Comparison of ENCODE assay signal across 16 cellular contexts in the genomic region with DNA sequence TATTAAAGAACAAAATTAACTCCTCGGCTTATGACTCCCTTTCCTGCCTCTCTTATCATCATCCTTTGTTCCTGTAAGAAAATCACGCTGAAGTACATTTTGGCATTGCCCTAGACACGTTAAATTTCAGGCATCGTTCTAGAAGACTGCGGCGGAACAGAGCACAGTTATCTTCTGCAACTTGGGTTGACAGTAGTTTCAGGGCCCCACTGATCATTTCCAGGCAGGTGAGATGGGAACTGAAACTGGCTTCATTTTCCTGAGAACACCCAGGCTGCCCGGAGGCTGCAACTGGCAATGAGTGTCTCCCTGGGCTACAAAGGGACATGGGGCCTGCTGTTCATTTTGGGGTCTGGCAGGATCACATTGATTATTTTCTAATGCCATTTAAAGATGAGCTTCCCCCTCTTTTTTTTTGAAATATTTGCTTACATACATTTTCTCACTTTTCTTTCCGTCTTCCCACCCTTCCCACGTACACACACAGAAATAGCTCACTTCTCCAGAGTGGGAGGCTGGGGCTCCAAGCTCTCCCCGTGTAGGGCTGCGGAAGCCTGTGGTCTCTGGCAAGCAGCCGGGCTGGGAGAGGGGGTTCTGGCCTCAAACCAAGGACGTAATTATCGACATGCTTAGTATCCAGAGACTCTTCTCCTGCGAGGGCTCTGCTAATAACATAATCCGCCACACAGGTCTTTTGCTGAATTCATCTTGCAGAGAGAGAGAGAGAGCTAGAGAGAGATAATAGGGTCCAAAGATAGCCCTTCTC.
DNase-seq lines count a peak whose midpoint lies in the region; ATAC-seq and TF ChIP-seq lines count a peak whose summit lies in the region.
"Had no signal": no experiment of that assay in that cellular context is flagged by ENCODE, and none has a peak within 500 bp of the region (broad histone marks: within the 10 kb centered on the region; RNA-seq: fewer than 3 reads in every experiment).

No MANE protein-coding gene starts in this region.

- H3K4me1 ChIP-seq in MM.1S (ENCODE audit: low read length) (peaks cover 30% of the 10 kb centered on the region), SK-N-SH (ENCODE audit: control insufficient read depth in 1 of 2, insufficient read depth in 2 of 2, low read depth in 1 of 2, low read length in 1 of 2) (peaks cover 0 to 38% of the 10 kb centered on the region in 2 experiments; a peak in 2 of 4 replicates)
- H3K4me1 ChIP-seq: HAP-1 had no signal

- WGBS in SK-N-SH (ENCODE audit: low lambda C conversion rate), result 72% methylated on average over 16 of the region's 16 CpGs

- no peaks in the 10 kb centered on the region for H3K27me3 ChIP-seq in MM.1S (replicated peaks; ENCODE audit: insufficient read depth, low read length)
- no peaks in the 10 kb centered on the region for H3K27me3 ChIP-seq in SK-N-SH (ENCODE audit: insufficient read depth)

- no peak for TF ChIP-seq CTCF in GM12865 (IDR thresholded peaks at IDR 0.05; ENCODE audit: insufficient read depth, low read depth, low read length, missing control alignments)
- no peak for TF ChIP-seq CTCF in MM.1S (IDR thresholded peaks at IDR 0.05; ENCODE audit: low read length)
- no peak for TF ChIP-seq CTCF in SK-N-SH (IDR thresholded peaks at IDR 0.05)

- POLR2A ChIA-PET in SK-N-SH (lab: Yijun Ruan, JAX), result no interaction called here

- DNase-seq in GM12865 (ENCODE audit: low read depth) (peak; percentile 61), MM.1S (peak; percentile 44), SK-N-SH (peak; percentile 55), inferior parietal cortex (ENCODE audit: extremely low spot score) (peak; percentile 7), iPS-NIHi7 (ENCODE audit: extremely low spot score) (no peak), cerebellum (ENCODE audit: low spot score) (no peak)
- DNase-seq: CD4-positive, alpha-beta memory T cell; EL; NCI-H1417; NCI-H1930; NCI-H2171; NCI-H510A treated with DMSO at 0.1 percent for 48 hours; PC-3; T-helper 1 cell had no signal

- H3K79me2 ChIP-seq in MM.1S (ENCODE audit: low read length), result no peaks in the 10 kb centered on the region
- no peaks in the 10 kb centered on the region for H3K79me2 ChIP-seq in SK-N-SH (ENCODE audit: insufficient read depth)

- CTCF ChIA-PET in SK-N-SH (lab: Yijun Ruan, JAX), result interaction anchor here (0.7 kb wide), 1 partner anchor 12 kb away, joined by 3 read pairs; no protein-coding TSS in a partner anchor

- ATAC-seq in GM19455 (IDR thresholded peaks at IDR 0.05; ENCODE audit: unreplicated experiment), result no peak
- ATAC-seq: PC-3 had no signal

- no peak overlapping the region; the same call in 1 of the 2 replicates for H3K9ac ChIP-seq in MM.1S (ENCODE audit: low read length)
- no peak overlapping the region for H3K9ac ChIP-seq in SK-N-SH

- H3K4me2 ChIP-seq in MM.1S (ENCODE audit: low read depth, low read length) (peak overlapping the region; percentile 85), SK-N-SH (no peak overlapping the region)

- H3K36me3 ChIP-seq in MM.1S (replicated peaks; ENCODE audit: insufficient read depth, low read length) (no peaks in the 10 kb centered on the region), SK-N-SH (replicated peaks in 1 of 2; ENCODE audit: control insufficient read depth in 1 of 2, insufficient read depth in 2 of 2, low read length in 1 of 2) (no peaks in the 10 kb centered on the region)
- H3K36me3 ChIP-seq: HAP-1 had no signal

- H3K4me3 ChIP-seq in GM12865 (ENCODE audit: low read depth, low read length), result no peak overlapping the region
- H3K4me3 ChIP-seq in MM.1S (ENCODE audit: low read length), result peak overlapping the region; percentile 47
- H3K4me3 ChIP-seq in SK-N-SH (ENCODE audit: low read depth in 2 of 2, low read length in 1 of 2), result no peak overlapping the region
- H3K4me3 ChIP-seq: HAP-1 had no signal

- no peaks in the 10 kb centered on the region for H3K9me2 ChIP-seq in MM.1S (replicated peaks; ENCODE audit: insufficient read depth, low read length)
- no peaks in the 10 kb centered on the region for H3K9me2 ChIP-seq in SK-N-SH

- H3F3A ChIP-seq in MM.1S (ENCODE audit: insufficient read depth, low read length), result peaks cover 12% of the 10 kb centered on the region
- peaks cover 8% of the 10 kb centered on the region for H3F3A ChIP-seq in SK-N-SH (replicated peaks; ENCODE audit: insufficient read depth)

- TF ChIP-seq EP300 in SK-N-SH (IDR thresholded peaks at IDR 0.05; ENCODE audit: borderline replicate concordance in 1 of 2, low read depth in 1 of 2, low read length in 1 of 2), result no peak

- H4K20me1 ChIP-seq in MM.1S (ENCODE audit: insufficient read depth, low read length) (no peaks in the 10 kb centered on the region), SK-N-SH (ENCODE audit: insufficient read depth) (no peaks in the 10 kb centered on the region)

- H3K9me3 ChIP-seq in MM.1S (replicated peaks; ENCODE audit: insufficient read depth, low read length) (no peaks in the 10 kb centered on the region), SK-N-SH (no peaks in the 10 kb centered on the region)
- H3K9me3 ChIP-seq: HAP-1 had no signal

- no peak for TF ChIP-seq RAD21 in SK-N-SH (IDR thresholded peaks at IDR 0.05; ENCODE audit: low read length)

- H2AFZ ChIP-seq in MM.1S (ENCODE audit: low read length) (no peak overlapping the region), SK-N-SH (ENCODE audit: low read depth) (no peak overlapping the region)

- H3K27ac ChIP-seq in MM.1S (ENCODE audit: low read length), result peak overlapping the region; percentile 63; the same call in 1 of the 2 replicates
- H3K27ac ChIP-seq in SK-N-SH (ENCODE audit: low read depth in 2 of 2, low read length in 1 of 2), result peak overlapping the region in 1 of 2 experiments; percentile 48; a peak in 2 of 4 replicates

TF ChIP-seq in SK-N-SH, 30 proteins besides CTCF, POLR2A, EP300 and RAD21:
- TF ChIP-seq NRF1 (IDR thresholded peaks at IDR 0.05; ENCODE audit: low read depth, low read length) (no peak), FOXJ3 (CRISPR knock-in tag; IDR thresholded peaks at IDR 0.05) (0 out of 2 replicates have a peak, but pooled peaks have one; percentile 19)

Comparison
In these comparisons a context has a peak if more than half of its experiments do, and no peak if none do; other contexts are left out.
1. DNase-seq: peak in GM12865 (single experiment), MM.1S (single experiment), SK-N-SH (single experiment) and inferior parietal cortex (single experiment); none in iPS-NIHi7 (single experiment) and cerebellum (single experiment).